ENCODE assay signal across 8 cellular contexts in the genomic region with DNA sequence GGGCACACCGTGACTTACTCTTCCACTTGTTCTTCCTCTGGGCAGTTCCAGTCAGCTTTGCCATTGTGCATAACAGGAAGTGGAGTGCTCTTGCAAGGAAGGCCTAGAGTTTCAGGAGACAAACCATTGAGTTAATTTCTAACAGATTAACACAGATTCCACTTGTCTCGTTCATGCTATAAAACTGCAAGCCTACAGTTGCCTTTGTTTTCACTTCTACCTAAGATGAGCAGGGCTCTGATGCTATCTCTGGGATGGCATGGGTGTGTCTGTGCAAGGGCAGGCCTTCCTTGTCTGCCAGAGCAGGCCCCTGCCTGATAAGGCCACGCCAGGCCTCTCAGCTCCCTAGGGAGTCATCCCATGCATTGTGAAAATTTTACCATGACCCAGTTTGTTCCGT.
A peak's percentile ranks its signal among the peaks of the same experiment; 100 is the strongest.
DNase-seq lines count a peak whose midpoint lies in the region; ATAC-seq and TF ChIP-seq lines count a peak whose summit lies in the region.
"Had no signal": no experiment of that assay in that cellular context is flagged by ENCODE, and none has a peak within 500 bp of the region (broad histone marks: within the 10 kb centered on the region; RNA-seq: fewer than 3 reads in every experiment).

No MANE protein-coding gene starts in this region.

- 81% methylated on average over 4 of the region's 4 CpGs for WGBS in mammary epithelial cell (ENCODE audit: low coverage, missing lambda C conversion rate)

- CTCF ChIA-PET in mammary epithelial cell (lab: Charles Lee; ENCODE audit: low non-redundant PET) = no interaction called here

- intact Hi-C loops in mammary epithelial cell (cut with micrococcal nuclease) = no loop called here

- dilution Hi-C loops in mammary epithelial cell (cut with HindIII; ENCODE audit: low sequenced_read_pairs) = no loop called here

- H3K36me3 ChIP-seq in mammary epithelial cell (ENCODE audit: insufficient read depth, low read length) (no peaks in the 10 kb centered on the region), skeletal muscle satellite cell (ENCODE audit: insufficient read depth, low read length) (no peaks in the 10 kb centered on the region)

- in situ Hi-C loops in mammary epithelial cell (cut with MboI; ENCODE audit: low sequenced_read_pairs in 2 of 2) = no loop called here

- no peak overlapping the region for H3K27ac ChIP-seq in mammary epithelial cell (ENCODE audit: insufficient read depth, low read depth, low read length)
- H3K27ac ChIP-seq: body of pancreas had no signal

- no peak for TF ChIP-seq CTCF in mammary epithelial cell (conservative IDR thresholded peaks at IDR 0.05 in 1 of 2, IDR thresholded peaks at IDR 0.05 in 1 of 2; ENCODE audit: extremely low read depth in 1 of 2, insufficient read depth in 1 of 2, low read depth in 1 of 2, low read length in 2 of 2)

- H3K4me2 ChIP-seq in mammary epithelial cell (ENCODE audit: insufficient read depth, low read depth, low read length) (no peak overlapping the region), skeletal muscle satellite cell (ENCODE audit: low read length) (no peak overlapping the region)

- peak overlapping the region; percentile 23 for H2AFZ ChIP-seq in mammary epithelial cell (ENCODE audit: low read depth, low read length)

- DNase-seq in mammary epithelial cell (no peak), NOMO-1 treated with dmso at 0.1 percent for 144 hours (lab: John Stamatoyannopoulos, UW; ENCODE audit: unreplicated experiment) (no peak), pons (ENCODE audit: low spot score) (no peak), NCI-H345 (lab: John Stamatoyannopoulos, UW) (no peak)
- DNase-seq: body of pancreas had no signal

- H3K9ac ChIP-seq in mammary epithelial cell (ENCODE audit: insufficient read depth, low read length) = no peak overlapping the region
- H3K9ac ChIP-seq in skeletal muscle satellite cell (ENCODE audit: low read depth, low read length) = peak overlapping the region; percentile 61

- H3K9me3 ChIP-seq in mammary epithelial cell (replicated peaks; ENCODE audit: insufficient read depth, low read length) (no peaks in the 10 kb centered on the region), skeletal muscle satellite cell (replicated peaks; ENCODE audit: low read length) (no peaks in the 10 kb centered on the region)
- H3K9me3 ChIP-seq: body of pancreas had no signal

- no peaks in the 10 kb centered on the region for H3K79me2 ChIP-seq in mammary epithelial cell (ENCODE audit: insufficient read depth, low read length)

- no TSS peak for BruUV-seq in mammary epithelial cell (replicated peaks; lab: Mats Ljungman, UMichigan)

- H4K20me1 ChIP-seq in mammary epithelial cell (ENCODE audit: insufficient read depth, low read length) = no peaks in the 10 kb centered on the region

- H3K27me3 ChIP-seq in mammary epithelial cell (ENCODE audit: insufficient read depth, low read length) = no peaks in the 10 kb centered on the region
- no peaks in the 10 kb centered on the region for H3K27me3 ChIP-seq in skeletal muscle satellite cell (ENCODE audit: control insufficient read depth, insufficient read depth, low read length)
- H3K27me3 ChIP-seq: body of pancreas had no signal

- no peak overlapping the region for H3K4me3 ChIP-seq in mammary epithelial cell (replicated peaks in 1 of 3; ENCODE audit: insufficient read depth in 1 of 3, low read depth in 2 of 3, low read length in 3 of 3)
- H3K4me3 ChIP-seq in skeletal muscle satellite cell (ENCODE audit: low read length) = no peak overlapping the region
- H3K4me3 ChIP-seq: body of pancreas had no signal

- peak; percentile 93 for ATAC-seq in GM19438 (IDR thresholded peaks at IDR 0.05; ENCODE audit: low read depth, unreplicated experiment)
- peak; percentile 89 for ATAC-seq in HG03457 (IDR thresholded peaks at IDR 0.05; ENCODE audit: unreplicated experiment)
- ATAC-seq: body of pancreas had no signal

- H3K4me1 ChIP-seq in mammary epithelial cell (ENCODE audit: insufficient read depth, low read length) (peaks cover 24% of the 10 kb centered on the region), skeletal muscle satellite cell (ENCODE audit: control insufficient read depth, insufficient read depth, low read length) (peaks cover 42% of the 10 kb centered on the region)
